In genomic region chr17:8468988-8469387, GRCh38 we compare ENCODE assay signal across 19 cellular contexts.
"Had no signal": no experiment of that assay in that cellular context is flagged by ENCODE, and none has a peak within 500 bp of the region (broad histone marks: within the 10 kb centered on the region; RNA-seq: fewer than 3 reads in every experiment).

No MANE protein-coding gene starts in this region.

- H3K27me3 ChIP-seq: adrenal gland, esophagus muscularis mucosa, hepatocyte, upper lobe of right lung had no signal

- ATAC-seq: activated naive CD4-positive, alpha-beta T cell treated with anti-CD3 and anti-CD28 coated beads, Interleukin-2, amount 50 U/mL, for 72 hours; left colon; natural killer cell treated with Interleukin-12 subunit alpha and Interleukin-12 subunit beta and Interleukin-15 and Interleukin-18, amount 100 ng/mL, for 72 hours; upper lobe of right lung had no signal

- H3K4me2 ChIP-seq: hepatocyte had no signal

- H3K27ac ChIP-seq: hepatocyte, upper lobe of right lung had no signal

- H3K4me3 ChIP-seq: adrenal gland, esophagus muscularis mucosa, hepatocyte, lung, upper lobe of right lung had no signal

- H2AFZ ChIP-seq: hepatocyte had no signal

- H3K9me3 ChIP-seq: adrenal gland, esophagus muscularis mucosa, upper lobe of right lung had no signal

- H3K27me3 Mint-ChIP-seq: natural killer cell treated with Interleukin-12 subunit alpha and Interleukin-12 subunit beta and Interleukin-15 and Interleukin-18, amount 100 ng/mL, for 72 hours; stimulated activated naive CD8-positive, alpha-beta T cell treated with anti-CD3 and anti-CD28 coated beads, Interleukin-15, Interleukin-2, amounts not matched to agents 100 ng/mL and 50 ng/mL, for 24 hours had no signal

- H3K27ac Mint-ChIP-seq: activated naive CD4-positive, alpha-beta T cell treated with anti-CD3 and anti-CD28 coated beads, Interleukin-2, amount 50 U/mL, for 72 hours; mesothelial cell of epicardium; natural killer cell treated with Interleukin-12 subunit alpha and Interleukin-12 subunit beta and Interleukin-15 and Interleukin-18, amount 100 ng/mL, for 72 hours; stimulated activated naive CD8-positive, alpha-beta T cell treated with anti-CD3 and anti-CD28 coated beads, Interleukin-15, Interleukin-2, amounts not matched to agents 100 ng/mL and 50 ng/mL, for 24 hours; T-helper 1 cell treated with Interleukin-12 subunit alpha and Interleukin-12 subunit beta and Interleukin-4 antibody, amounts not matched to agents 30 μg/mL and 1 μg/mL, for 36 hours had no signal

- H3K9me3 Mint-ChIP-seq: activated naive CD4-positive, alpha-beta T cell treated with anti-CD3 and anti-CD28 coated beads, Interleukin-2, amount 50 U/mL, for 72 hours; mesothelial cell of epicardium; natural killer cell treated with Interleukin-12 subunit alpha and Interleukin-12 subunit beta and Interleukin-15 and Interleukin-18, amount 100 ng/mL, for 72 hours; stimulated activated naive CD8-positive, alpha-beta T cell treated with anti-CD3 and anti-CD28 coated beads, Interleukin-15, Interleukin-2, amounts not matched to agents 100 ng/mL and 50 ng/mL, for 24 hours; T-helper 1 cell treated with Interleukin-12 subunit alpha and Interleukin-12 subunit beta and Interleukin-4 antibody, amounts not matched to agents 30 μg/mL and 1 μg/mL, for 36 hours had no signal

- DNase-seq: activated CD4-positive, alpha-beta T cell treated with anti-CD3 and anti-CD28 coated beads for 1 hour; activated CD8-positive, alpha-beta memory T cell treated with anti-CD3 and anti-CD28 coated beads for 24 hours; activated CD8-positive, alpha-beta memory T cell treated with anti-CD3 and anti-CD28 coated beads, Interleukin-2, amount 50 U/mL, for 48 hours; activated gamma-delta T cell treated with Interleukin-2 at 50 U/mL for 16 hours; dermis blood vessel endothelial cell; effector memory CD4-positive, alpha-beta T cell; left colon; nucleus accumbens; retina; upper lobe of right lung had no signal

- H3K4me3 Mint-ChIP-seq: mesothelial cell of epicardium; natural killer cell treated with Interleukin-12 subunit alpha and Interleukin-12 subunit beta and Interleukin-15 and Interleukin-18, amount 100 ng/mL, for 72 hours; stimulated activated naive CD8-positive, alpha-beta T cell treated with anti-CD3 and anti-CD28 coated beads, Interleukin-15, Interleukin-2, amounts not matched to agents 100 ng/mL and 50 ng/mL, for 24 hours; T-helper 1 cell treated with Interleukin-12 subunit alpha and Interleukin-12 subunit beta and Interleukin-4 antibody, amounts not matched to agents 30 μg/mL and 1 μg/mL, for 36 hours had no signal
